ENCODE assay signal across 9 cellular contexts in genomic region chr5:41193462-41194166, GRCh38. TPM values are rescaled to one million over a fixed set of nuclear protein-coding genes. Genes with fewer than 3 reads are reported as not detected.
DNase-seq lines count a peak whose midpoint lies in the region; ATAC-seq and TF ChIP-seq lines count a peak whose summit lies in the region.
"Had no signal": no experiment of that assay in that cellular context is flagged by ENCODE, and none has a peak within 500 bp of the region (broad histone marks: within the 10 kb centered on the region; RNA-seq: fewer than 3 reads in every experiment).

No MANE protein-coding gene starts in this region.

- H2BK20ac ChIP-seq in IMR-90 (ENCODE audit: low read depth, low read length), result peak overlapping the region; percentile 54; the same call in 1 of the 2 replicates

- no peak overlapping the region for H4K8ac ChIP-seq in IMR-90 (ENCODE audit: low read depth in 2 of 2, low read length in 2 of 2)

- BruUV-seq in IMR-90 (replicated peaks; lab: Mats Ljungman, UMichigan), result no TSS peak

- intact Hi-C loops in IMR-90 (cut with micrococcal nuclease), result no loop called here

- H3K4me1 Mint-ChIP-seq in activated T-helper 17 cell treated with anti-CD3 and anti-CD28 coated beads, Interleukin-2, amount 50 U/mL, for 72 hours, result no peaks in the 10 kb centered on the region

- no peak for TF ChIP-seq CTCF in IMR-90 (conservative IDR thresholded peaks at IDR 0.05; ENCODE audit: low read depth, low read length)
- no peak for TF ChIP-seq CTCF in cardiac fibroblast (IDR thresholded peaks at IDR 0.05; ENCODE audit: low read depth, low read length)
- TF ChIP-seq CTCF in GM10248 (IDR thresholded peaks at IDR 0.05; ENCODE audit: control extremely low read depth, extremely low read depth, low read depth, missing control alignments), result no peak

- H3K9me3 ChIP-seq in IMR-90 (ENCODE audit: control insufficient read depth, insufficient read depth, low read length), result no peaks in the 10 kb centered on the region

- H3K27me3 ChIP-seq in IMR-90 (ENCODE audit: control insufficient read depth, insufficient read depth, low read length), result no peaks in the 10 kb centered on the region

- DNase-seq in IMR-90 (peak; percentile 49), cardiac fibroblast (ENCODE audit: low read depth in 2 of 2) (peak; percentile 99 to 100), kidney glomerular epithelial cell (lab: John Stamatoyannopoulos, UW) (peak; percentile 43), stromal cell of bone marrow (ENCODE audit: low read depth) (peak; percentile 84), GM10248 (ENCODE audit: extremely low spot score) (no peak), OCI-M2 (lab: John Stamatoyannopoulos, UW; ENCODE audit: unreplicated experiment) (no peak)
- DNase-seq in NK-92 treated with Interleukin-12 subunit alpha and Interleukin-12 subunit beta, amount 100 ng/mL, for 24 hours (lab: John Stamatoyannopoulos, UW), result no peak
- DNase-seq: stimulated activated CD4-positive, alpha-beta T cell treated with anti-CD3 and anti-CD28 coated beads, Interleukin-1b, Interleukin-23, amount 100 ng/mL, for 48 hours had no signal

- H3K4me3 ChIP-seq in IMR-90 (ENCODE audit: insufficient read depth, low read depth, low read length) (no peak overlapping the region), cardiac fibroblast (replicated peaks in 1 of 2; ENCODE audit: low read depth in 2 of 2, low read length in 2 of 2) (no peak overlapping the region)

- 0 out of 2 replicates have a peak overlapping the region, but pooled peaks have one; percentile 8 for H3K4ac ChIP-seq in IMR-90 (ENCODE audit: low read depth, low read length)

- no peaks in the 10 kb centered on the region for H4K20me1 ChIP-seq in IMR-90 (ENCODE audit: insufficient read depth, low read length)

- H3K4me3 Mint-ChIP-seq in activated T-helper 17 cell treated with anti-CD3 and anti-CD28 coated beads, Interleukin-2, amount 50 U/mL, for 72 hours, result no peak overlapping the region

- peak overlapping the region; percentile 15; the same call in 1 of the 2 replicates for H3K18ac ChIP-seq in IMR-90 (ENCODE audit: low read depth, low read length)

- WGBS in IMR-90 (ENCODE audit: extremely low coverage in 2 of 2, insufficient read length in 1 of 2), 2 experiments, result no CpG with 5 or more reads among the region's 5 CpGs

- H3K56ac ChIP-seq in IMR-90 (ENCODE audit: extremely low read depth, insufficient read depth, low read length), result no peak overlapping the region

- no peak overlapping the region for H4K5ac ChIP-seq in IMR-90 (ENCODE audit: low read depth, low read length)

- H3K4me1 ChIP-seq in IMR-90 (ENCODE audit: control insufficient read depth, insufficient read depth, low read length), result 0 out of 2 replicates have a peak, but pooled peaks cover 2% of the 10 kb centered on the region

- no peak overlapping the region for H3K27ac ChIP-seq in IMR-90 (ENCODE audit: insufficient read depth, low read length)

- H2BK15ac ChIP-seq in IMR-90 (ENCODE audit: low read depth, low read length), result 0 out of 3 replicates have a peak overlapping the region, but pooled peaks have one; percentile 36

- POLR2A ChIA-PET in IMR-90 (lab: Charles Lee; ENCODE audit: unreplicated experiment) (interaction anchor here (0.5 to 0.6 kb wide), 2 partner anchors 78 to 609 kb away, joined by 3 read pairs; no protein-coding TSS in a partner anchor), GM10248 (lab: Yijun Ruan, JAX) (no interaction called here)

- CTCF ChIA-PET in IMR-90 (lab: Yijun Ruan, JAX) (interaction anchor here (0.6 to 0.7 kb wide), 3 partner anchors 18 to 181 kb away, joined by 3 to 4 read pairs (median 3); no protein-coding TSS in a partner anchor), GM10248 (lab: Yijun Ruan, JAX) (no interaction called here)

- no peaks in the 10 kb centered on the region for H3K9me3 Mint-ChIP-seq in activated T-helper 17 cell treated with anti-CD3 and anti-CD28 coated beads, Interleukin-2, amount 50 U/mL, for 72 hours

- H3K27ac Mint-ChIP-seq in activated T-helper 17 cell treated with anti-CD3 and anti-CD28 coated beads, Interleukin-2, amount 50 U/mL, for 72 hours, result no peak overlapping the region

- no peaks in the 10 kb centered on the region for H3K36me3 Mint-ChIP-seq in activated T-helper 17 cell treated with anti-CD3 and anti-CD28 coated beads, Interleukin-2, amount 50 U/mL, for 72 hours (ENCODE audit: low read depth)

- H3K79me1 ChIP-seq in IMR-90 (ENCODE audit: low read depth in 1 of 2, low read length in 2 of 2), result no peaks in the 10 kb centered on the region

- peak overlapping the region; percentile 11 for H2AK9ac ChIP-seq in IMR-90 (replicated peaks; ENCODE audit: low read depth, low read length, poor library complexity)

- no peak overlapping the region; the same call in 1 of the 2 replicates for H3K23ac ChIP-seq in IMR-90 (ENCODE audit: low read depth, low read length)

- dilution Hi-C loops in IMR-90 (cut with HindIII; ENCODE audit: low sequenced_read_pairs, unreplicated experiment), result no loop called here

- in situ Hi-C loops in IMR-90 (cut with MboI; ENCODE audit: low sequenced_read_pairs), result no loop called here

- no peak overlapping the region for H2AK5ac ChIP-seq in IMR-90 (ENCODE audit: low read depth, low read length)

- H2AFZ ChIP-seq in IMR-90 (replicated peaks; ENCODE audit: low read length, poor library complexity), result peak overlapping the region; percentile 66

- no peaks in the 10 kb centered on the region for H3K36me3 ChIP-seq in IMR-90 (ENCODE audit: control insufficient read depth, insufficient read depth, low read length)

- no peak overlapping the region; the same call in 1 of the 2 replicates for H3K14ac ChIP-seq in IMR-90 (replicated peaks; ENCODE audit: low read depth, low read length)

- H3K9me1 ChIP-seq in IMR-90 (ENCODE audit: insufficient read depth, low read length), result no peaks in the 10 kb centered on the region

- peak overlapping the region; percentile 19 for H2BK5ac ChIP-seq in IMR-90 (ENCODE audit: low read depth, low read length, poor library complexity, severe bottlenecking)

- TF ChIP-seq POLR2A in IMR-90 (IDR thresholded peaks at IDR 0.05; ENCODE audit: low read depth, low read length), result no peak

- H2BK120ac ChIP-seq in IMR-90 (ENCODE audit: low read depth, low read length), result peak overlapping the region; percentile 66

- TF ChIP-seq RAD21 in IMR-90 (IDR thresholded peaks at IDR 0.05; ENCODE audit: low read length), result no peak

- H4K91ac ChIP-seq in IMR-90 (ENCODE audit: insufficient read depth, low read depth, low read length), result no peak overlapping the region

- H3K4me2 ChIP-seq in IMR-90 (ENCODE audit: low read depth, low read length), result no peak overlapping the region

- H3K27me3 Mint-ChIP-seq in activated T-helper 17 cell treated with anti-CD3 and anti-CD28 coated beads, Interleukin-2, amount 50 U/mL, for 72 hours, result no peaks in the 10 kb centered on the region

- ATAC-seq in IMR-90 (ENCODE audit: low read depth), result peak; percentile 63
- ATAC-seq in activated T-helper 17 cell treated with anti-CD3 and anti-CD28 coated beads, Interleukin-2, amount 50 U/mL, for 72 hours (replicated peaks), result no peak

- H3K9ac ChIP-seq in IMR-90 (ENCODE audit: low read depth, low read length), result no peak overlapping the region

TF ChIP-seq in IMR-90, 13 proteins besides CTCF, POLR2A, EP300 and RAD21:
- TF ChIP-seq NFE2L2 (IDR thresholded peaks at IDR 0.05; ENCODE audit: low read depth, low read length) (no peak), FOS (IDR thresholded peaks at IDR 0.05; ENCODE audit: low read depth, low read length) (no peak), RCOR1 (IDR thresholded peaks at IDR 0.05; ENCODE audit: insufficient replicate concordance, low read length) (no peak), SMC3 (IDR thresholded peaks at IDR 0.05; ENCODE audit: low read depth, low read length) (no peak), CHD1 (IDR thresholded peaks at IDR 0.05; ENCODE audit: low read depth, low read length) (no peak), RFX5 (IDR thresholded peaks at IDR 0.05; ENCODE audit: low read depth, low read length) (no peak), ELK1 (IDR thresholded peaks at IDR 0.05; ENCODE audit: borderline replicate concordance, low read depth, low read length) (no peak), USF2 (IDR thresholded peaks at IDR 0.05; ENCODE audit: low read depth, low read length) (no peak), BHLHE40 (IDR thresholded peaks at IDR 0.05; ENCODE audit: low read depth, low read length) (no peak), MXI1 (IDR thresholded peaks at IDR 0.05; ENCODE audit: borderline replicate concordance, low read depth, low read length) (no peak), MAZ (IDR thresholded peaks at IDR 0.05; ENCODE audit: borderline replicate concordance, low read depth, low read length) (no peak), CEBPB (IDR thresholded peaks at IDR 0.05; ENCODE audit: low read depth, low read length) (no peak), MAFK (IDR thresholded peaks at IDR 0.05; ENCODE audit: low read depth, low read length) (no peak)

RNA-seq across cellular contexts. Expression of gene C6, which starts 19.7 kb away (rescaled TPM):
- total RNA-seq in IMR-90 (2012; rRNA removed), result under 0.01 and 0.18 TPM in 2 replicates
- polyA plus RNA-seq in IMR-90 (2012; rRNA removed), result 0.05 and 0.09 TPM in 2 replicates
- polyA plus RNA-seq in IMR-90 (2012; cell fraction: cytosol; rRNA removed), result 0.05 and 0.08 TPM in 2 replicates
- 0.12 and 0.32 TPM in 2 replicates for polyA plus RNA-seq in IMR-90 (2012; cell fraction: nucleus; rRNA removed; ENCODE audit: low replicate concordance)
- not detected for total RNA-seq in activated T-helper 17 cell treated with anti-CD3 and anti-CD28 coated beads, Interleukin-2, amount 50 U/mL, for 72 hours

Comparison
In these comparisons a context has a peak if more than half of its experiments do, and no peak if none do; other contexts are left out.
1. DNase-seq: peak in IMR-90 (single experiment), cardiac fibroblast (2 of 2), kidney glomerular epithelial cell (single experiment) and stromal cell of bone marrow (single experiment); none in GM10248 (single experiment), OCI-M2 (single experiment) and NK-92 treated with Interleukin-12 subunit alpha and Interleukin-12 subunit beta, amount 100 ng/mL, for 24 hours (single experiment).